Comparison of ENCODE assay signal across 1 cellular context in the genomic region with DNA sequence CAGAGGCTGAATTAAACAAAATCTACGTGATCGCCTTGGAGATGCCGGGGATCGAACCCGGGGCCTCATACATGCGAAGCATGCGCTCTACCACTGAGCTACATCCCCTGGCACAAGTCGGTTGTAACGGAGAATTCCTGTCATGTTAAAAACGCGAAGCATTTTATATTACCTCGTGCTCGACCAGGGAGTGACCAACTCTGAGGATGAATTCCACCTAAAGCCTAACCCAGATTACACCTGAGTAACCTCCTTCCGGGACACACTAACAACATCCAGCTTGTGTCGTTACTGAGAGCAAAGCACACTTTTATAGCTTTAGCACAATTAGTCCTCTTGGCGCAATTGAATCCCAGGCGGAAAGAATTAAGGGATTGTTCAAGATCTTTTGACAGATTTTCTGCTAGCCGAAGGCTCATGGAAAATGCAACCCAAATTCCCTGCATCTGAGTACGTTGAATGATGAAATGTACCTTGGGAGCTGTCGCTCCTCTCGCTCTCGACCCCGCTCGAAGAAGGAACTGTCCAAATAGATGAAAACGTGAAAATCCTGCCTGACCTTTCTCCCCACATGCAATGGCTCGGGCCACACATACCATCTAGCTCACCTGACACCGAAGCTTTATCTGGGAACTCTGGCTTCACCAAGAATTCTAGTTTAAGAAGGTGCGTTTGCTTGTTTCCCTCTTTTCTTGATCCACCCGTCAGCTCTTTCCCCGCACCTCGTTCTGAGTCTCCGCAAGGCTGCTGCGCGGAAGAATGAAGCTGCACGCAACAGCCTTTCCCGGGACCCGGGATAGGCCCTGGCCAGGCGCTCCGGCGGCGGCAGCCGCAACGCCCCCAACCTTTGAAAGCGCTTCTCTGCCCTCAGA.
TF ChIP-seq lines count a peak whose summit lies in the region.

No MANE protein-coding gene starts in this region.

TF ChIP-seq in GM12878, 131 proteins besides CTCF, POLR2A, EP300 and RAD21 (continued from another document):
- TF ChIP-seq RELB (IDR thresholded peaks at IDR 0.05; ENCODE audit: low read depth) (no peak), CBFB (IDR thresholded peaks at IDR 0.05; ENCODE audit: low read depth) (peak; percentile 33; the same call in 1 of the 2 replicates), GABPA (IDR thresholded peaks at IDR 0.05; ENCODE audit: low read depth) (0 out of 2 replicates have a peak, but pooled peaks have one; percentile 26), NR2C1 (IDR thresholded peaks at IDR 0.05) (no peak)
- TF ChIP-seq, protein P1, sequence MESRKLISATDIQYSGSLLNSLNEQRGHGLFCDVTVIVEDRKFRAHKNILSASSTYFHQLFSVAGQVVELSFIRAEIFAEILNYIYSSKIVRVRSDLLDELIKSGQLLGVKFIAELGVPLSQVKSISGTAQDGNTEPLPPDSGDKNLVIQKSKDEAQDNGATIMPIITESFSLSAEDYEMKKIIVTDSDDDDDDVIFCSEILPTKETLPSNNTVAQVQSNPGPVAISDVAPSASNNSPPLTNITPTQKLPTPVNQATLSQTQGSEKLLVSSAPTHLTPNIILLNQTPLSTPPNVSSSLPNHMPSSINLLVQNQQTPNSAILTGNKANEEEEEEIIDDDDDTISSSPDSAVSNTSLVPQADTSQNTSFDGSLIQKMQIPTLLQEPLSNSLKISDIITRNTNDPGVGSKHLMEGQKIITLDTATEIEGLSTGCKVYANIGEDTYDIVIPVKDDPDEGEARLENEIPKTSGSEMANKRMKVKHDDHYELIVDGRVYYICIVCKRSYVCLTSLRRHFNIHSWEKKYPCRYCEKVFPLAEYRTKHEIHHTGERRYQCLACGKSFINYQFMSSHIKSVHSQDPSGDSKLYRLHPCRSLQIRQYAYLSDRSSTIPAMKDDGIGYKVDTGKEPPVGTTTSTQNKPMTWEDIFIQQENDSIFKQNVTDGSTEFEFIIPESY (IDR thresholded peaks at IDR 0.05) = no peak
